14 cellular contexts compared by ENCODE assay signal in genomic region chr14:81193924-81194633, GRCh38. TPM values are rescaled to one million over a fixed set of nuclear protein-coding genes. Genes with fewer than 3 reads are reported as not detected.
DNase-seq lines count a peak whose midpoint lies in the region; ATAC-seq, FAIRE-seq and TF ChIP-seq lines count a peak whose summit lies in the region.
"Had no signal": no experiment of that assay in that cellular context is flagged by ENCODE, and none has a peak within 500 bp of the region (broad histone marks: within the 10 kb centered on the region; RNA-seq: fewer than 3 reads in every experiment).

No MANE protein-coding gene starts in this region.

- in situ Hi-C loops in gastrocnemius medialis (cut with MboI; ENCODE audit: low sequenced_read_pairs in 4 of 4) = no loop called here

- H2AFZ ChIP-seq in Karpas-422 (ENCODE audit: low read length) (no peak overlapping the region), keratinocyte (ENCODE audit: control insufficient read depth, low read length) (no peak overlapping the region), neuronal stem cell (ENCODE audit: low read length) (no peak overlapping the region)
- H2AFZ ChIP-seq: GM23248 had no signal

- H3K9ac ChIP-seq in Karpas-422 (ENCODE audit: low read length) (peak overlapping the region; percentile 19), keratinocyte (ENCODE audit: control insufficient read depth, extremely low read depth, insufficient read depth, low read length) (no peak overlapping the region), neuronal stem cell (ENCODE audit: low read depth, low read length, poor library complexity) (no peak overlapping the region)
- H3K9ac ChIP-seq: GM23248 had no signal

- H3K4ac ChIP-seq in neuronal stem cell (ENCODE audit: low read length) = no peak overlapping the region

- H2BK12ac ChIP-seq in neuronal stem cell (ENCODE audit: low read length) = no peak overlapping the region

- ATAC-seq in GM21619 (IDR thresholded peaks at IDR 0.05; ENCODE audit: unreplicated experiment) (peak; percentile 72), gastrocnemius medialis (no peak)
- ATAC-seq: A549 had no signal

- H3K9me2 ChIP-seq in Karpas-422 (replicated peaks; ENCODE audit: insufficient read depth, low read length) = no peaks in the 10 kb centered on the region

- H4K20me1 ChIP-seq in Karpas-422 (ENCODE audit: insufficient read depth, low read depth, low read length) = no peaks in the 10 kb centered on the region
- no peaks in the 10 kb centered on the region for H4K20me1 ChIP-seq in keratinocyte (ENCODE audit: control insufficient read depth, extremely low read depth, insufficient read depth, low read length)

- peaks cover 20% of the 10 kb centered on the region for H3K4me1 ChIP-seq in Karpas-422 (ENCODE audit: low read length)
- H3K4me1 ChIP-seq in keratinocyte (ENCODE audit: control insufficient read depth, extremely low read depth, insufficient read depth, low read length) = no peaks in the 10 kb centered on the region
- peaks cover under 1 to 3% of the 10 kb centered on the region in 2 donors for H3K4me1 ChIP-seq in gastrocnemius medialis
- no peaks in the 10 kb centered on the region for H3K4me1 ChIP-seq in neuronal stem cell (ENCODE audit: control insufficient read depth in 2 of 2, insufficient read depth in 1 of 2, low read depth in 1 of 2, low read length in 2 of 2)
- H3K4me1 ChIP-seq: uterus had no signal

- H3K79me2 ChIP-seq in Karpas-422 (ENCODE audit: low read length) = peaks cover 29% of the 10 kb centered on the region
- no peaks in the 10 kb centered on the region for H3K79me2 ChIP-seq in keratinocyte (ENCODE audit: control insufficient read depth, insufficient read depth, low read length)

- no peak overlapping the region for H3K14ac ChIP-seq in neuronal stem cell (ENCODE audit: low read length)

- no peak overlapping the region for H2BK5ac ChIP-seq in neuronal stem cell (ENCODE audit: low read length)

- dilution Hi-C loops in keratinocyte (cut with MboI; ENCODE audit: extremely low pct_ligation_motif_present, low sequenced_read_pairs) = no loop called here

- peak; percentile 5 for FAIRE-seq in keratinocyte (lab: Jason Lieb, UNC)
- FAIRE-seq: A549 had no signal

- no peaks in the 10 kb centered on the region for H3K79me1 ChIP-seq in neuronal stem cell (ENCODE audit: low read depth, low read length)

- H4K8ac ChIP-seq in neuronal stem cell (ENCODE audit: low read depth, low read length) = no peak overlapping the region

- H3K4me2 ChIP-seq in Karpas-422 (ENCODE audit: low read depth, low read length, poor library complexity, severe bottlenecking) = peak overlapping the region; percentile 9
- no peak overlapping the region for H3K4me2 ChIP-seq in keratinocyte (ENCODE audit: control insufficient read depth, extremely low read depth, insufficient read depth, low read depth, low read length)
- H3K4me2 ChIP-seq in neuronal stem cell (ENCODE audit: insufficient read depth, low read length, poor library complexity, severe bottlenecking) = no peak overlapping the region
- H3K4me2 ChIP-seq: A549 had no signal

- no peak overlapping the region for H2BK120ac ChIP-seq in neuronal stem cell (ENCODE audit: low read depth, low read length)

- TF ChIP-seq POLR2A in gastrocnemius medialis (IDR thresholded peaks at IDR 0.05) = no peak

- H2BK15ac ChIP-seq in neuronal stem cell (ENCODE audit: low read length) = no peak overlapping the region

- DNase-seq in activated CD4-positive, alpha-beta T cell treated with anti-CD3 and anti-CD28 coated beads for 48 hours = peak; percentile 25
- DNase-seq in activated CD4-positive, alpha-beta T cell treated with anti-CD3 and anti-CD28 coated beads for 4 hours = no peak
- no peak for DNase-seq in Karpas-422
- DNase-seq in keratinocyte (ENCODE audit: low read depth, low spot score) = no peak
- no peak for DNase-seq in gastrocnemius medialis
- DNase-seq in neuronal stem cell (ENCODE audit: low spot score) = no peak
- no peak for DNase-seq in NK-92 treated with Interleukin-12 subunit alpha and Interleukin-12 subunit beta, amount 100 ng/mL, for 24 hours (lab: John Stamatoyannopoulos, UW)
- DNase-seq: activated gamma-delta T cell; effector memory CD4-positive, alpha-beta T cell; GM23248; NCI-H524 treated with DMSO at 0.1 percent for 48 hours; uterus had no signal

- H3K18ac ChIP-seq in neuronal stem cell (ENCODE audit: low read length) = no peak overlapping the region

- H3K27ac ChIP-seq in Karpas-422 (ENCODE audit: low read length) (peak overlapping the region; percentile 30), keratinocyte (ENCODE audit: control insufficient read depth, insufficient read depth, low read length) (no peak overlapping the region), gastrocnemius medialis (no peak overlapping the region), neuronal stem cell (replicated peaks; ENCODE audit: low read length) (no peak overlapping the region)
- H3K27ac ChIP-seq: A549, GM23248, uterus had no signal

- H2AK5ac ChIP-seq in neuronal stem cell (ENCODE audit: low read depth, low read length) = no peak overlapping the region

- H3K4me3 ChIP-seq in Karpas-422 (ENCODE audit: low read length) (no peak overlapping the region), keratinocyte (ENCODE audit: control insufficient read depth in 2 of 3, extremely low read depth in 1 of 3, insufficient read depth in 2 of 3, low read depth in 1 of 3, low read length in 3 of 3) (no peak overlapping the region), gastrocnemius medialis (no peak overlapping the region), neuronal stem cell (ENCODE audit: low read length in 2 of 2) (peak overlapping the region in 1 of 2 donors; percentile 58)
- H3K4me3 ChIP-seq: A549, GM23248, uterus had no signal

- no peaks in the 10 kb centered on the region for H3K9me1 ChIP-seq in keratinocyte (ENCODE audit: control insufficient read depth, extremely low read depth, insufficient read depth, low read length)

- no peaks in the 10 kb centered on the region for H3K27me3 ChIP-seq in Karpas-422 (ENCODE audit: low read length)
- no peaks in the 10 kb centered on the region for H3K27me3 ChIP-seq in keratinocyte (ENCODE audit: control insufficient read depth, extremely low read depth, insufficient read depth, low read length)
- no peaks in the 10 kb centered on the region for H3K27me3 ChIP-seq in gastrocnemius medialis
- H3K27me3 ChIP-seq in neuronal stem cell (ENCODE audit: control insufficient read depth in 3 of 3, insufficient read depth in 3 of 3, low read depth in 1 of 3, low read length in 3 of 3) = peaks cover 0 to 3% (median 0%) of the 10 kb centered on the region in 3 experiments
- H3K27me3 ChIP-seq: uterus had no signal

- H3K9me3 ChIP-seq in Karpas-422 (ENCODE audit: low read length) (no peaks in the 10 kb centered on the region), keratinocyte (ENCODE audit: control insufficient read depth, low read depth, low read length) (no peaks in the 10 kb centered on the region), gastrocnemius medialis (no peaks in the 10 kb centered on the region), neuronal stem cell (replicated peaks in 1 of 2; ENCODE audit: control insufficient read depth in 2 of 2, insufficient read depth in 1 of 2, low read depth in 1 of 2, low read length in 2 of 2) (no peaks in the 10 kb centered on the region)
- H3K9me3 ChIP-seq: A549, uterus had no signal

- TF ChIP-seq CTCF in keratinocyte (optimal IDR thresholded peaks at IDR 0.05 in 1 of 3, IDR thresholded peaks at IDR 0.05 in 1 of 3, conservative IDR thresholded peaks at IDR 0.05 in 1 of 3; ENCODE audit: extremely low read depth in 1 of 3, insufficient read depth in 2 of 3, low read length in 3 of 3) (no peak), gastrocnemius medialis (IDR thresholded peaks at IDR 0.05 in 4 of 5, conservative IDR thresholded peaks at IDR 0.05 in 1 of 5) (no peak)

- no CpG with 5 or more reads among the region's 3 CpGs for WGBS in neuronal stem cell (ENCODE audit: extremely low coverage in 2 of 2, insufficient read length in 2 of 2, insufficient replicate concordance in 1 of 2), 2 donors

- peaks cover 64% of the 10 kb centered on the region for H3K36me3 ChIP-seq in Karpas-422 (ENCODE audit: insufficient read depth, low read length)
- peaks cover 3 to 7% of the 10 kb centered on the region in 2 experiments for H3K36me3 ChIP-seq in keratinocyte (ENCODE audit: control insufficient read depth in 2 of 2, extremely low read depth in 1 of 2, insufficient read depth in 2 of 2, low read length in 2 of 2)
- peaks cover 2 to 64% of the 10 kb centered on the region in 2 donors for H3K36me3 ChIP-seq in gastrocnemius medialis
- peaks cover 10 to 99% of the 10 kb centered on the region in 2 donors for H3K36me3 ChIP-seq in neuronal stem cell (replicated peaks in 1 of 2; ENCODE audit: control insufficient read depth in 2 of 2, insufficient read depth in 2 of 2, low read length in 2 of 2)
- H3K36me3 ChIP-seq: uterus had no signal

- H3K23ac ChIP-seq in neuronal stem cell (ENCODE audit: low read depth, low read length, poor library complexity) = no peak overlapping the region

- H4K91ac ChIP-seq in neuronal stem cell (ENCODE audit: low read depth, low read length, poor library complexity) = no peak overlapping the region

- intact Hi-C loops in gastrocnemius medialis (cut with DNase I; ENCODE audit: low total_unique reads) = no loop called here

RNA-seq across cellular contexts. Expression of gene GTF2A1, which starts 26.7 kb away (rescaled TPM):
- 27.4 and 29.4 TPM in 2 replicates for total RNA-seq in Karpas-422 (2014; rRNA removed; shearing (Covaris generic); ENCODE audit: low replicate concordance)
- polyA plus RNA-seq in keratinocyte = 17.5 to 19.3 TPM (median 18.0 TPM) in 3 replicates
- 42.0 TPM for polyA plus RNA-seq in keratinocyte (2011; ENCODE audit: low read depth)
- 7.0 and 9.7 TPM in 2 replicates for polyA plus RNA-seq in keratinocyte (2011; cell fraction: cytosol; rRNA removed)
- 13.2 and 13.6 TPM in 2 replicates for polyA plus RNA-seq in keratinocyte (2011; cell fraction: nucleus; rRNA removed)
- polyA plus RNA-seq in keratinocyte (2012; ENCODE audit: low replicate concordance) = 12.3 and 15.8 TPM in 2 replicates
- polyA minus RNA-seq in keratinocyte = 24.0 to 47.0 TPM (median 31.2 TPM) in 3 replicates
- 13.2 TPM for polyA minus RNA-seq in keratinocyte (2011; cell fraction: cytosol; rRNA and poly(A)+ RNA removed)
- polyA minus RNA-seq in keratinocyte (2011; cell fraction: nucleus; rRNA and poly(A)+ RNA removed) = 7.6 and 20.9 TPM in 2 replicates
- total RNA-seq in gastrocnemius medialis = 10 to 100 TPM; 20.4 to 38.3 (median 33.2) TPM
- polyA plus RNA-seq in neuronal stem cell (2013, experiment 1 of 2) = 24.5 TPM
- 25.1 TPM for polyA plus RNA-seq in neuronal stem cell (2013, experiment 2 of 2)
